1 cellular context compared by ENCODE assay signal in the genomic region with DNA sequence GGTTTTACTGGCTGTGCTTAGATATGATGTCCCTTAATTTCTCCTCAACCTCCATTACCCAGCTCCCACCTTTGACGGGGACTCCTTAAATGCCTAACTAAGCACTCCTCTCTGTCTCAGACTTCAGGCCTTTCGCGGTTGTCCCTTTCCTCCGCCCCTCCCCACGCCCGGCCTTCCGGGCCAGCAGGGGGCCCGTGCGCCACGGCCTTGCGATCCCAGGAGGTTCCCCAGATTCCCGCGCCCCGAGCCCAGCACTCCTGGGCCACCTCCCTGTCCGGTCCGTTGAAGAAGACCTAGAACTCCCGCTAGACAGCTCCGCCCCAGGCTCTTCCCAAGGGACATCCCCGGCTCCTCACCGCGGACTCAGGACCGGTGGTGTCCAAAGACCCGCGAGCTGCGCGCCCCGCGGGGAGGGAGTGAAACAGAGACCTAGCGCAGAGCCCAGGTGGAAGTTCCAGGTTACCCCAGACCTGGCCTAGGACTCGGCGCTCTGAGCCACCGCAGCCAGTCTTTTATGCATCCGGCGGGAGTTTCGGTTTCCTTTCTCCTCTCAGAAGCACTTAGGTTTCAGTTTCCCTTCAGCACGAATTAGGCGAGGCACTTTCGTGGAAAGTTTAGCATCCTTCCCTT.
TF ChIP-seq lines count a peak whose summit lies in the region.

A gene with protein sequence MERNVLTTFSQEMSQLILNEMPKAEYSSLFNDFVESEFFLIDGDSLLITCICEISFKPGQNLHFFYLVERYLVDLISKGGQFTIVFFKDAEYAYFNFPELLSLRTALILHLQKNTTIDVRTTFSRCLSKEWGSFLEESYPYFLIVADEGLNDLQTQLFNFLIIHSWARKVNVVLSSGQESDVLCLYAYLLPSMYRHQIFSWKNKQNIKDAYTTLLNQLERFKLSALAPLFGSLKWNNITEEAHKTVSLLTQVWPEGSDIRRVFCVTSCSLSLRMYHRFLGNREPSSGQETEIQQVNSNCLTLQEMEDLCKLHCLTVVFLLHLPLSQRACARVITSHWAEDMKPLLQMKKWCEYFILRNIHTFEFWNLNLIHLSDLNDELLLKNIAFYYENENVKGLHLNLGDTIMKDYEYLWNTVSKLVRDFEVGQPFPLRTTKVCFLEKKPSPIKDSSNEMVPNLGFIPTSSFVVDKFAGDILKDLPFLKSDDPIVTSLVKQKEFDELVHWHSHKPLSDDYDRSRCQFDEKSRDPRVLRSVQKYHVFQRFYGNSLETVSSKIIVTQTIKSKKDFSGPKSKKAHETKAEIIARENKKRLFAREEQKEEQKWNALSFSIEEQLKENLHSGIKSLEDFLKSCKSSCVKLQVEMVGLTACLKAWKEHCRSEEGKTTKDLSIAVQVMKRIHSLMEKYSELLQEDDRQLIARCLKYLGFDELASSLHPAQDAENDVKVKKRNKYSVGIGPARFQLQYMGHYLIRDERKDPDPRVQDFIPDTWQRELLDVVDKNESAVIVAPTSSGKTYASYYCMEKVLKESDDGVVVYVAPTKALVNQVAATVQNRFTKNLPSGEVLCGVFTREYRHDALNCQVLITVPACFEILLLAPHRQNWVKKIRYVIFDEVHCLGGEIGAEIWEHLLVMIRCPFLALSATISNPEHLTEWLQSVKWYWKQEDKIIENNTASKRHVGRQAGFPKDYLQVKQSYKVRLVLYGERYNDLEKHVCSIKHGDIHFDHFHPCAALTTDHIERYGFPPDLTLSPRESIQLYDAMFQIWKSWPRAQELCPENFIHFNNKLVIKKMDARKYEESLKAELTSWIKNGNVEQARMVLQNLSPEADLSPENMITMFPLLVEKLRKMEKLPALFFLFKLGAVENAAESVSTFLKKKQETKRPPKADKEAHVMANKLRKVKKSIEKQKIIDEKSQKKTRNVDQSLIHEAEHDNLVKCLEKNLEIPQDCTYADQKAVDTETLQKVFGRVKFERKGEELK (N-terminal part only) (minus strand): TSS at position 487 of the 630 bp plus-strand sequence. CDS start 7,493 bp downstream, outside the sequence.

TF ChIP-seq in GM12878, 131 proteins besides CTCF, POLR2A, EP300 and RAD21 (continued from another document and continues in another):
- TF ChIP-seq TCF7 (IDR thresholded peaks at IDR 0.05; ENCODE audit: borderline replicate concordance) = no peak
- TF ChIP-seq CHD4 (IDR thresholded peaks at IDR 0.05) = no peak
- TF ChIP-seq, protein P1, sequence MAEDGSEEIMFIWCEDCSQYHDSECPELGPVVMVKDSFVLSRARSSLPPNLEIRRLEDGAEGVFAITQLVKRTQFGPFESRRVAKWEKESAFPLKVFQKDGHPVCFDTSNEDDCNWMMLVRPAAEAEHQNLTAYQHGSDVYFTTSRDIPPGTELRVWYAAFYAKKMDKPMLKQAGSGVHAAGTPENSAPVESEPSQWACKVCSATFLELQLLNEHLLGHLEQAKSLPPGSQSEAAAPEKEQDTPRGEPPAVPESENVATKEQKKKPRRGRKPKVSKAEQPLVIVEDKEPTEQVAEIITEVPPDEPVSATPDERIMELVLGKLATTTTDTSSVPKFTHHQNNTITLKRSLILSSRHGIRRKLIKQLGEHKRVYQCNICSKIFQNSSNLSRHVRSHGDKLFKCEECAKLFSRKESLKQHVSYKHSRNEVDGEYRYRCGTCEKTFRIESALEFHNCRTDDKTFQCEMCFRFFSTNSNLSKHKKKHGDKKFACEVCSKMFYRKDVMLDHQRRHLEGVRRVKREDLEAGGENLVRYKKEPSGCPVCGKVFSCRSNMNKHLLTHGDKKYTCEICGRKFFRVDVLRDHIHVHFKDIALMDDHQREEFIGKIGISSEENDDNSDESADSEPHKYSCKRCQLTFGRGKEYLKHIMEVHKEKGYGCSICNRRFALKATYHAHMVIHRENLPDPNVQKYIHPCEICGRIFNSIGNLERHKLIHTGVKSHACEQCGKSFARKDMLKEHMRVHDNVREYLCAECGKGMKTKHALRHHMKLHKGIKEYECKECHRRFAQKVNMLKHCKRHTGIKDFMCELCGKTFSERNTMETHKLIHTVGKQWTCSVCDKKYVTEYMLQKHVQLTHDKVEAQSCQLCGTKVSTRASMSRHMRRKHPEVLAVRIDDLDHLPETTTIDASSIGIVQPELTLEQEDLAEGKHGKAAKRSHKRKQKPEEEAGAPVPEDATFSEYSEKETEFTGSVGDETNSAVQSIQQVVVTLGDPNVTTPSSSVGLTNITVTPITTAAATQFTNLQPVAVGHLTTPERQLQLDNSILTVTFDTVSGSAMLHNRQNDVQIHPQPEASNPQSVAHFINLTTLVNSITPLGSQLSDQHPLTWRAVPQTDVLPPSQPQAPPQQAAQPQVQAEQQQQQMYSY (CRISPR knock-in tag; IDR thresholded peaks at IDR 0.05) = no peak
- TF ChIP-seq EED (IDR thresholded peaks at IDR 0.05; ENCODE audit: low read depth) = peak; percentile 96
- TF ChIP-seq RELA (IDR thresholded peaks at IDR 0.05; ENCODE audit: borderline replicate concordance, partially characterized antibody) = peak; percentile 12
- TF ChIP-seq RAD51 (IDR thresholded peaks at IDR 0.05) = no peak
- TF ChIP-seq ZNF274 (IDR thresholded peaks at IDR 0.05; ENCODE audit: insufficient read depth, insufficient read length) = no peak
- TF ChIP-seq GATAD2B (conservative IDR thresholded peaks at IDR 0.05; ENCODE audit: low read depth) = peak; percentile 79; the same call in 1 of the 2 replicates
- TF ChIP-seq, protein P2, sequence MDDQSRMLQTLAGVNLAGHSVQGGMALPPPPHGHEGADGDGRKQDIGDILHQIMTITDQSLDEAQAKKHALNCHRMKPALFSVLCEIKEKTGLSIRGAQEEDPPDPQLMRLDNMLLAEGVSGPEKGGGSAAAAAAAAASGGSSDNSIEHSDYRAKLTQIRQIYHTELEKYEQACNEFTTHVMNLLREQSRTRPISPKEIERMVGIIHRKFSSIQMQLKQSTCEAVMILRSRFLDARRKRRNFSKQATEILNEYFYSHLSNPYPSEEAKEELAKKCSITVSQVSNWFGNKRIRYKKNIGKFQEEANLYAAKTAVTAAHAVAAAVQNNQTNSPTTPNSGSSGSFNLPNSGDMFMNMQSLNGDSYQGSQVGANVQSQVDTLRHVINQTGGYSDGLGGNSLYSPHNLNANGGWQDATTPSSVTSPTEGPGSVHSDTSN (IDR thresholded peaks at IDR 0.05; ENCODE audit: insufficient replicate concordance, low read depth, low read length) = no peak
- TF ChIP-seq KDM1A (IDR thresholded peaks at IDR 0.05; ENCODE audit: borderline replicate concordance) = no peak
- TF ChIP-seq HCFC1 (IDR thresholded peaks at IDR 0.05; ENCODE audit: low read length) = peak; percentile 23
- TF ChIP-seq, protein P3, sequence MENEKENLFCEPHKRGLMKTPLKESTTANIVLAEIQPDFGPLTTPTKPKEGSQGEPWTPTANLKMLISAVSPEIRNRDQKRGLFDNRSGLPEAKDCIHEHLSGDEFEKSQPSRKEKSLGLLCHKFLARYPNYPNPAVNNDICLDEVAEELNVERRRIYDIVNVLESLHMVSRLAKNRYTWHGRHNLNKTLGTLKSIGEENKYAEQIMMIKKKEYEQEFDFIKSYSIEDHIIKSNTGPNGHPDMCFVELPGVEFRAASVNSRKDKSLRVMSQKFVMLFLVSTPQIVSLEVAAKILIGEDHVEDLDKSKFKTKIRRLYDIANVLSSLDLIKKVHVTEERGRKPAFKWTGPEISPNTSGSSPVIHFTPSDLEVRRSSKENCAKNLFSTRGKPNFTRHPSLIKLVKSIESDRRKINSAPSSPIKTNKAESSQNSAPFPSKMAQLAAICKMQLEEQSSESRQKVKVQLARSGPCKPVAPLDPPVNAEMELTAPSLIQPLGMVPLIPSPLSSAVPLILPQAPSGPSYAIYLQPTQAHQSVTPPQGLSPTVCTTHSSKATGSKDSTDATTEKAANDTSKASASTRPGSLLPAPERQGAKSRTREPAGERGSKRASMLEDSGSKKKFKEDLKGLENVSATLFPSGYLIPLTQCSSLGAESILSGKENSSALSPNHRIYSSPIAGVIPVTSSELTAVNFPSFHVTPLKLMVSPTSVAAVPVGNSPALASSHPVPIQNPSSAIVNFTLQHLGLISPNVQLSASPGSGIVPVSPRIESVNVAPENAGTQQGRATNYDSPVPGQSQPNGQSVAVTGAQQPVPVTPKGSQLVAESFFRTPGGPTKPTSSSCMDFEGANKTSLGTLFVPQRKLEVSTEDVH (IDR thresholded peaks at IDR 0.05; ENCODE audit: low read depth, partially characterized antibody) = no peak
- peak; percentile 91 for TF ChIP-seq POLR2AphosphoS5 (IDR thresholded peaks at IDR 0.05; ENCODE audit: low read length)
- TF ChIP-seq, protein P4, sequence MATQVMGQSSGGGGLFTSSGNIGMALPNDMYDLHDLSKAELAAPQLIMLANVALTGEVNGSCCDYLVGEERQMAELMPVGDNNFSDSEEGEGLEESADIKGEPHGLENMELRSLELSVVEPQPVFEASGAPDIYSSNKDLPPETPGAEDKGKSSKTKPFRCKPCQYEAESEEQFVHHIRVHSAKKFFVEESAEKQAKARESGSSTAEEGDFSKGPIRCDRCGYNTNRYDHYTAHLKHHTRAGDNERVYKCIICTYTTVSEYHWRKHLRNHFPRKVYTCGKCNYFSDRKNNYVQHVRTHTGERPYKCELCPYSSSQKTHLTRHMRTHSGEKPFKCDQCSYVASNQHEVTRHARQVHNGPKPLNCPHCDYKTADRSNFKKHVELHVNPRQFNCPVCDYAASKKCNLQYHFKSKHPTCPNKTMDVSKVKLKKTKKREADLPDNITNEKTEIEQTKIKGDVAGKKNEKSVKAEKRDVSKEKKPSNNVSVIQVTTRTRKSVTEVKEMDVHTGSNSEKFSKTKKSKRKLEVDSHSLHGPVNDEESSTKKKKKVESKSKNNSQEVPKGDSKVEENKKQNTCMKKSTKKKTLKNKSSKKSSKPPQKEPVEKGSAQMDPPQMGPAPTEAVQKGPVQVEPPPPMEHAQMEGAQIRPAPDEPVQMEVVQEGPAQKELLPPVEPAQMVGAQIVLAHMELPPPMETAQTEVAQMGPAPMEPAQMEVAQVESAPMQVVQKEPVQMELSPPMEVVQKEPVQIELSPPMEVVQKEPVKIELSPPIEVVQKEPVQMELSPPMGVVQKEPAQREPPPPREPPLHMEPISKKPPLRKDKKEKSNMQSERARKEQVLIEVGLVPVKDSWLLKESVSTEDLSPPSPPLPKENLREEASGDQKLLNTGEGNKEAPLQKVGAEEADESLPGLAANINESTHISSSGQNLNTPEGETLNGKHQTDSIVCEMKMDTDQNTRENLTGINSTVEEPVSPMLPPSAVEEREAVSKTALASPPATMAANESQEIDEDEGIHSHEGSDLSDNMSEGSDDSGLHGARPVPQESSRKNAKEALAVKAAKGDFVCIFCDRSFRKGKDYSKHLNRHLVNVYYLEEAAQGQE (IDR thresholded peaks at IDR 0.05; ENCODE audit: low read depth, low read length) = no peak
- no peak for TF ChIP-seq EZH2 (IDR thresholded peaks at IDR 0.05; ENCODE audit: borderline replicate concordance, control insufficient read depth, low read depth, low read length)
- peak; percentile 63 for TF ChIP-seq MXI1 (IDR thresholded peaks at IDR 0.05; ENCODE audit: low read depth, low read length)
- TF ChIP-seq, protein P5, sequence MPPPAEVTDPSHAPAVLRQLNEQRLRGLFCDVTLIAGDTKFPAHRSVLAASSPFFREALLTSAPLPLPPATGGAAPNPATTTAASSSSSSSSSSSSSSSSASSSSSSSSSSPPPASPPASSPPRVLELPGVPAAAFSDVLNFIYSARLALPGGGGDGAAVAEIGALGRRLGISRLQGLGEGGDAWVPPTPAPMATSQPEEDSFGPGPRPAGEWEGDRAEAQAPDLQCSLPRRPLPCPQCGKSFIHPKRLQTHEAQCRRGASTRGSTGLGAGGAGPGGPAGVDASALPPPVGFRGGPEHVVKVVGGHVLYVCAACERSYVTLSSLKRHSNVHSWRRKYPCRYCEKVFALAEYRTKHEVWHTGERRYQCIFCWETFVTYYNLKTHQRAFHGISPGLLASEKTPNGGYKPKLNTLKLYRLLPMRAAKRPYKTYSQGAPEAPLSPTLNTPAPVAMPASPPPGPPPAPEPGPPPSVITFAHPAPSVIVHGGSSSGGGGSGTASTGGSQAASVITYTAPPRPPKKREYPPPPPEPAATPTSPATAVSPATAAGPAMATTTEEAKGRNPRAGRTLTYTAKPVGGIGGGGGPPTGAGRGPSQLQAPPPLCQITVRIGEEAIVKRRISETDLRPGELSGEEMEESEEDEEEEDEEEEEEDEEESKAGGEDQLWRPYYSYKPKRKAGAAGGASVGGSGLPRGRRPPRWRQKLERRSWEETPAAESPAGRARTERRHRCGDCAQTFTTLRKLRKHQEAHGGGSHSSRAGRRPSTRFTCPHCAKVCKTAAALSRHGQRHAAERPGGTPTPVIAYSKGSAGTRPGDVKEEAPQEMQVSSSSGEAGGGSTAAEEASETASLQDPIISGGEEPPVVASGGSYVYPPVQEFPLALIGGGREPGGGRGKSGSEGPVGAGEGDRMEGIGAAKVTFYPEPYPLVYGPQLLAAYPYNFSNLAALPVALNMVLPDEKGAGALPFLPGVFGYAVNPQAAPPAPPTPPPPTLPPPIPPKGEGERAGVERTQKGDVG (CRISPR knock-in tag; IDR thresholded peaks at IDR 0.05) = no peak
- TF ChIP-seq ZNF217 (IDR thresholded peaks at IDR 0.05) = no peak
- TF ChIP-seq TAF1 (IDR thresholded peaks at IDR 0.05; ENCODE audit: borderline replicate concordance, low read depth, low read length) = peak; percentile 60; the same call in 1 of the 2 replicates
- peak in 1 of 2 experiments; percentile 64; a peak in 1 of 4 replicates for TF ChIP-seq SRF (IDR thresholded peaks at IDR 0.05; ENCODE audit: low read depth in 2 of 2, low read length in 2 of 2)
- TF ChIP-seq, protein P6, sequence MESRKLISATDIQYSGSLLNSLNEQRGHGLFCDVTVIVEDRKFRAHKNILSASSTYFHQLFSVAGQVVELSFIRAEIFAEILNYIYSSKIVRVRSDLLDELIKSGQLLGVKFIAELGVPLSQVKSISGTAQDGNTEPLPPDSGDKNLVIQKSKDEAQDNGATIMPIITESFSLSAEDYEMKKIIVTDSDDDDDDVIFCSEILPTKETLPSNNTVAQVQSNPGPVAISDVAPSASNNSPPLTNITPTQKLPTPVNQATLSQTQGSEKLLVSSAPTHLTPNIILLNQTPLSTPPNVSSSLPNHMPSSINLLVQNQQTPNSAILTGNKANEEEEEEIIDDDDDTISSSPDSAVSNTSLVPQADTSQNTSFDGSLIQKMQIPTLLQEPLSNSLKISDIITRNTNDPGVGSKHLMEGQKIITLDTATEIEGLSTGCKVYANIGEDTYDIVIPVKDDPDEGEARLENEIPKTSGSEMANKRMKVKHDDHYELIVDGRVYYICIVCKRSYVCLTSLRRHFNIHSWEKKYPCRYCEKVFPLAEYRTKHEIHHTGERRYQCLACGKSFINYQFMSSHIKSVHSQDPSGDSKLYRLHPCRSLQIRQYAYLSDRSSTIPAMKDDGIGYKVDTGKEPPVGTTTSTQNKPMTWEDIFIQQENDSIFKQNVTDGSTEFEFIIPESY (IDR thresholded peaks at IDR 0.05) = no peak; the same call in 1 of the 2 replicates
- no peak for TF ChIP-seq ZNF622 (IDR thresholded peaks at IDR 0.05)
- TF ChIP-seq ASH2L (IDR thresholded peaks at IDR 0.05; ENCODE audit: borderline replicate concordance, low read depth) = peak; percentile 88; the same call in 1 of the 2 replicates
- TF ChIP-seq, protein P7, sequence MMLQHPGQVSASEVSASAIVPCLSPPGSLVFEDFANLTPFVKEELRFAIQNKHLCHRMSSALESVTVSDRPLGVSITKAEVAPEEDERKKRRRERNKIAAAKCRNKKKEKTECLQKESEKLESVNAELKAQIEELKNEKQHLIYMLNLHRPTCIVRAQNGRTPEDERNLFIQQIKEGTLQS (IDR thresholded peaks at IDR 0.05; ENCODE audit: borderline replicate concordance, extremely low read depth, low read depth, low read length) = no peak
- TF ChIP-seq MAX (IDR thresholded peaks at IDR 0.05; ENCODE audit: low read depth, low read length) = no peak
- no peak; the same call in 1 of the 2 replicates for TF ChIP-seq STAT1 (conservative IDR thresholded peaks at IDR 0.05)
- peak; percentile 58 for TF ChIP-seq LARP7 (IDR thresholded peaks at IDR 0.05)
- peak; percentile 87; the same call in 1 of the 2 replicates for TF ChIP-seq CBFB (IDR thresholded peaks at IDR 0.05; ENCODE audit: low read depth)
- no peak for TF ChIP-seq SP1 (IDR thresholded peaks at IDR 0.05; ENCODE audit: low read depth, low read length)
- TF ChIP-seq BMI1 (IDR thresholded peaks at IDR 0.05; ENCODE audit: borderline replicate concordance) = no peak
